In genomic region chr11:46296520-46297448, GRCh38 we compare ENCODE assay signal across 8 cellular contexts. TPM values are rescaled to one million over a fixed set of nuclear protein-coding genes. Genes with fewer than 3 reads are reported as not detected.
DNase-seq lines count a peak whose midpoint lies in the region; ATAC-seq and TF ChIP-seq lines count a peak whose summit lies in the region.

No MANE protein-coding gene starts in this region.

- H4K20me1 ChIP-seq in SK-N-SH (ENCODE audit: insufficient read depth), result no peaks in the 10 kb centered on the region

- peak overlapping the region; percentile 96 for H3K4me2 ChIP-seq in SK-N-SH

- H3F3A ChIP-seq in SK-N-SH (replicated peaks; ENCODE audit: insufficient read depth), result peaks cover 64% of the 10 kb centered on the region

- H3K4me3 ChIP-seq in SK-N-SH (ENCODE audit: low read depth in 2 of 2, low read length in 1 of 2), result peak overlapping the region in 1 of 2 experiments; percentile 65; a peak in 2 of 4 replicates
- peak overlapping the region in 1 of 2 donors; percentile 63 for H3K4me3 ChIP-seq in gastroesophageal sphincter
- no peak overlapping the region for H3K4me3 ChIP-seq in retinal pigment epithelial cell (ENCODE audit: low read length)

- peak overlapping the region; percentile 34 to 95; a peak in 3 of 4 replicates for H3K27ac ChIP-seq in SK-N-SH (ENCODE audit: low read depth in 2 of 2, low read length in 1 of 2)
- peak overlapping the region in 3 of 4 donors; percentile 58 to 68 (median 61) for H3K27ac ChIP-seq in gastroesophageal sphincter

- peak; percentile 77 for TF ChIP-seq CTCF in SK-N-SH (IDR thresholded peaks at IDR 0.05)
- peak in 3 of 4 experiments; percentile 21 to 56 (median 27) for TF ChIP-seq CTCF in gastroesophageal sphincter (IDR thresholded peaks at IDR 0.05)
- TF ChIP-seq CTCF in retinal pigment epithelial cell (conservative IDR thresholded peaks at IDR 0.05; ENCODE audit: low read depth, low read length), result peak; percentile 90

- TF ChIP-seq EP300 in SK-N-SH (IDR thresholded peaks at IDR 0.05; ENCODE audit: borderline replicate concordance in 1 of 2, low read depth in 1 of 2, low read length in 1 of 2), result peak in 1 of 2 experiments; percentile 60; a peak in 1 of 4 replicates
- TF ChIP-seq EP300 in gastroesophageal sphincter (IDR thresholded peaks at IDR 0.05), result no peak

- ATAC-seq in gastroesophageal sphincter (peak; percentile 23), HG02885 (IDR thresholded peaks at IDR 0.05; ENCODE audit: poor library complexity, unreplicated experiment) (no peak)

- H3K9me3 ChIP-seq in SK-N-SH (no peaks in the 10 kb centered on the region), gastroesophageal sphincter (no peaks in the 10 kb centered on the region)

- WGBS in SK-N-SH (ENCODE audit: low lambda C conversion rate), result 67% methylated on average over 15 of the region's 26 CpGs
- WGBS in gastroesophageal sphincter (ENCODE audit: low coverage in 1 of 2), 2 donors, result 12% methylated on average over 3 of the region's 26 CpGs; no CpG with 5 or more reads in 1 of the 2 donors

- POLR2A ChIA-PET in SK-N-SH (lab: Yijun Ruan, JAX), result no interaction called here

- H3K9ac ChIP-seq in SK-N-SH, result peak overlapping the region; percentile 79; the same call in 1 of the 2 replicates

- DNase-seq in NCI-H2227 (lab: John Stamatoyannopoulos, UW; ENCODE audit: unreplicated experiment), result peak; percentile 55
- DNase-seq in NCI-H2227 treated with DMSO at 0.1 percent for 48 hours (lab: John Stamatoyannopoulos, UW), result no peak
- DNase-seq in SK-N-SH, result peak; percentile 48
- DNase-seq in retinal pigment epithelial cell (ENCODE audit: low read depth), result peak; percentile 92
- no peak for DNase-seq in nucleus accumbens (lab: John Stamatoyannopoulos, UW)
- no peak for DNase-seq in superior temporal gyrus (ENCODE audit: extremely low spot score)

- no peaks in the 10 kb centered on the region for H3K9me2 ChIP-seq in SK-N-SH

- H3K36me3 ChIP-seq in SK-N-SH (replicated peaks in 1 of 2; ENCODE audit: control insufficient read depth in 1 of 2, insufficient read depth in 2 of 2, low read length in 1 of 2) (peaks cover 0 to 15% of the 10 kb centered on the region in 2 experiments), gastroesophageal sphincter (no peaks in the 10 kb centered on the region)

- H2AFZ ChIP-seq in SK-N-SH (ENCODE audit: low read depth), result no peak overlapping the region

- peaks cover 86% of the 10 kb centered on the region for H3K79me2 ChIP-seq in SK-N-SH (ENCODE audit: insufficient read depth)

- TF ChIP-seq POLR2A in gastroesophageal sphincter (IDR thresholded peaks at IDR 0.05), result no peak

- no peak for TF ChIP-seq RAD21 in SK-N-SH (IDR thresholded peaks at IDR 0.05; ENCODE audit: low read length)

- peaks cover 13 to 50% of the 10 kb centered on the region in 2 experiments; a peak in 3 of 4 replicates for H3K4me1 ChIP-seq in SK-N-SH (ENCODE audit: control insufficient read depth in 1 of 2, insufficient read depth in 2 of 2, low read depth in 1 of 2, low read length in 1 of 2)
- H3K4me1 ChIP-seq in gastroesophageal sphincter, result peaks cover 0 to 53% (median 19%) of the 10 kb centered on the region in 3 donors

- H3K27me3 ChIP-seq in SK-N-SH (ENCODE audit: insufficient read depth) (no peaks in the 10 kb centered on the region), gastroesophageal sphincter (peaks cover 4% of the 10 kb centered on the region)

- CTCF ChIA-PET in SK-N-SH (lab: Yijun Ruan, JAX), result interaction anchor here (1.0 to 3.4 kb wide), 10 partner anchors 9 to 58 kb away, joined by 3 to 36 read pairs (median 8); no protein-coding TSS in a partner anchor

TF ChIP-seq in SK-N-SH, 30 proteins besides CTCF, POLR2A, EP300 and RAD21 (continues in another document):
- peak; percentile 85 for TF ChIP-seq FOSL2 (IDR thresholded peaks at IDR 0.05; ENCODE audit: borderline replicate concordance, low read depth)
- TF ChIP-seq, protein P1, sequence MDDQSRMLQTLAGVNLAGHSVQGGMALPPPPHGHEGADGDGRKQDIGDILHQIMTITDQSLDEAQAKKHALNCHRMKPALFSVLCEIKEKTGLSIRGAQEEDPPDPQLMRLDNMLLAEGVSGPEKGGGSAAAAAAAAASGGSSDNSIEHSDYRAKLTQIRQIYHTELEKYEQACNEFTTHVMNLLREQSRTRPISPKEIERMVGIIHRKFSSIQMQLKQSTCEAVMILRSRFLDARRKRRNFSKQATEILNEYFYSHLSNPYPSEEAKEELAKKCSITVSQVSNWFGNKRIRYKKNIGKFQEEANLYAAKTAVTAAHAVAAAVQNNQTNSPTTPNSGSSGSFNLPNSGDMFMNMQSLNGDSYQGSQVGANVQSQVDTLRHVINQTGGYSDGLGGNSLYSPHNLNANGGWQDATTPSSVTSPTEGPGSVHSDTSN (IDR thresholded peaks at IDR 0.05), result peak; percentile 38; the same call in 1 of the 2 replicates
- TF ChIP-seq TCF12 (IDR thresholded peaks at IDR 0.05), result peak; percentile 87
- TF ChIP-seq USF1 (IDR thresholded peaks at IDR 0.05; ENCODE audit: borderline replicate concordance, low read depth), result no peak
- peak; percentile 80 for TF ChIP-seq JUND (IDR thresholded peaks at IDR 0.05)
- peak; percentile 35 for TF ChIP-seq SMC3 (IDR thresholded peaks at IDR 0.05; ENCODE audit: low read depth, low read length)
- TF ChIP-seq RCOR1 (IDR thresholded peaks at IDR 0.05; ENCODE audit: low read length), result no peak
- peak; percentile 80 for TF ChIP-seq TEAD4 (IDR thresholded peaks at IDR 0.05; ENCODE audit: borderline replicate concordance, insufficient read depth)
- TF ChIP-seq RXRA (IDR thresholded peaks at IDR 0.05; ENCODE audit: borderline replicate concordance, low read depth), result peak; percentile 42; the same call in 1 of the 2 replicates
- TF ChIP-seq USF2 (IDR thresholded peaks at IDR 0.05; ENCODE audit: borderline replicate concordance, low read depth, low read length), result no peak
- no peak for TF ChIP-seq POLR2AphosphoS5 (IDR thresholded peaks at IDR 0.05; ENCODE audit: low read depth, low read length)
- TF ChIP-seq NRF1 (IDR thresholded peaks at IDR 0.05; ENCODE audit: low read depth, low read length), result no peak
- TF ChIP-seq TAF1 (IDR thresholded peaks at IDR 0.05; ENCODE audit: borderline replicate concordance, low read depth, low read length), result peak; percentile 29; the same call in 1 of the 2 replicates
- peak; percentile 51; the same call in 1 of the 2 replicates for TF ChIP-seq ZBTB33 (IDR thresholded peaks at IDR 0.05; ENCODE audit: borderline replicate concordance, low read depth)
- no peak for TF ChIP-seq GATA2 (CRISPR knock-in tag; IDR thresholded peaks at IDR 0.05)
- TF ChIP-seq MAX (IDR thresholded peaks at IDR 0.05; ENCODE audit: low read depth), result peak; percentile 31; the same call in 1 of the 2 replicates
- TF ChIP-seq CHD2 (IDR thresholded peaks at IDR 0.05; ENCODE audit: low read length, partially characterized antibody), result no peak
- no peak for TF ChIP-seq IRF3 (IDR thresholded peaks at IDR 0.05; ENCODE audit: low read depth, low read length)

RNA-seq across cellular contexts. Expression of gene CREB3L1, which starts 19.3 kb away (rescaled TPM):
- 5.6 and 14.0 TPM in 2 replicates for polyA plus RNA-seq in SK-N-SH (2012; rRNA removed)
- 9.9 and 13.3 TPM in 2 replicates for polyA plus RNA-seq in SK-N-SH (2012; cell fraction: cytosol; rRNA removed)
- polyA plus RNA-seq in SK-N-SH (2012; cell fraction: nucleus; rRNA removed), result 14.7 and 17.4 TPM in 2 replicates
- 1 to 10 TPM in 3 of 4 donors, under 1 TPM in 1; 0.81 to 5.2 (median 1.7) TPM for total RNA-seq in gastroesophageal sphincter

RNA-seq across cellular contexts. Expression of gene DGKZ, which starts 50.5 kb away (rescaled TPM):
- polyA plus RNA-seq in SK-N-SH (2012; rRNA removed), result 23.9 and 33.2 TPM in 2 replicates
- polyA plus RNA-seq in SK-N-SH (2012; cell fraction: cytosol; rRNA removed), result 9.1 and 17.5 TPM in 2 replicates
- 80.1 and 95.5 TPM in 2 replicates for polyA plus RNA-seq in SK-N-SH (2012; cell fraction: nucleus; rRNA removed)
- total RNA-seq in gastroesophageal sphincter, result 10 to 100 TPM; 39.2 to 78.8 (median 46.5) TPM

Comparison
In these comparisons a context has a peak if more than half of its experiments do, and no peak if none do; other contexts are left out.
1. DNase-seq: peak in NCI-H2227 (single experiment), SK-N-SH (single experiment) and retinal pigment epithelial cell (single experiment); none in NCI-H2227 treated with DMSO at 0.1 percent for 48 hours (single experiment), nucleus accumbens (0 of 56) and superior temporal gyrus (single experiment).
2. CTCF ChIP-seq: peak in every context shown above with its lines; median percentile 90 in retinal pigment epithelial cell; 77 in SK-N-SH; 27 in gastroesophageal sphincter.